In genomic region chr7:98697083-98697482, GRCh38 we compare ENCODE assay signal across 29 cellular contexts.
"Had no signal": no experiment of that assay in that cellular context is flagged by ENCODE, and none has a peak within 500 bp of the region (broad histone marks: within the 10 kb centered on the region; RNA-seq: fewer than 3 reads in every experiment).

No MANE protein-coding gene starts in this region.

- H3K9ac ChIP-seq: parathyroid adenoma had no signal

- H3K79me2 ChIP-seq: parathyroid adenoma had no signal

- FAIRE-seq: small intestine, urothelium cell line had no signal

- H3K27ac Mint-ChIP-seq: natural killer cell treated with Interleukin-12 subunit alpha and Interleukin-12 subunit beta and Interleukin-15 and Interleukin-18, amount 100 ng/mL, for 72 hours; nephron progenitor cell; progenitor cell of endocrine pancreas; stimulated activated effector memory CD8-positive, alpha-beta T cell treated with anti-CD3 and anti-CD28 coated beads, Interleukin-12 subunit alpha, Interleukin-12 subunit beta, amount 100 ng/mL, for 72 hours; stimulated activated naive B cell treated with anti-CD40 and anti-IgM and Interleukin-4, amounts not matched to agents 10 μg/mL and 1 μg/mL and 100 μg/mL, for 72 hours; stimulated activated naive CD8-positive, alpha-beta T cell treated with anti-CD3 and anti-CD28 coated beads, Interleukin-15, Interleukin-2, amounts not matched to agents 100 ng/mL and 50 ng/mL, for 24 hours had no signal

- DNase-seq: nephron progenitor cell; nucleus accumbens; posterior cingulate gyrus; psoas muscle; right cardiac atrium; right lobe of liver; small intestine; stimulated activated CD4-positive, alpha-beta T cell treated with anti-CD3 and anti-CD28 coated beads, Interleukin-15, amount 100 ng/mL, for 24 hours; stimulated activated CD4-positive, alpha-beta T cell treated with anti-CD3 and anti-CD28 coated beads, Interleukin-2, amount 100 ng/mL, for 24 hours; stimulated activated CD4-positive, alpha-beta T cell treated with anti-CD3 and anti-CD28 coated beads, Interleukin-2, amount 100 ng/mL, for 48 hours; stimulated activated CD4-positive, alpha-beta T cell treated with anti-CD3 and anti-CD28 coated beads, Interleukin-4, amount 100 ng/mL, for 24 hours; stimulated activated naive B cell treated with anti-CD40 and anti-IgM and Interleukin-4, amounts not matched to agents 10 μg/mL and 1 μg/mL and 100 μg/mL, for 72 hours; stimulated activated naive CD4-positive, alpha-beta T cell treated with Interleukin-2 at 50 U/mL for 16 hours; stomach; thyroid gland; trophoblast cell; upper lobe of left lung had no signal

- H3K4me3 Mint-ChIP-seq: natural killer cell treated with Interleukin-12 subunit alpha and Interleukin-12 subunit beta and Interleukin-15 and Interleukin-18, amount 100 ng/mL, for 72 hours; nephron progenitor cell; neural crest cell; stimulated activated effector memory CD8-positive, alpha-beta T cell treated with anti-CD3 and anti-CD28 coated beads, Interleukin-12 subunit alpha, Interleukin-12 subunit beta, amount 100 ng/mL, for 72 hours; stimulated activated naive B cell treated with anti-CD40 and anti-IgM and Interleukin-4, amounts not matched to agents 10 μg/mL and 1 μg/mL and 100 μg/mL, for 72 hours; stimulated activated naive CD8-positive, alpha-beta T cell treated with anti-CD3 and anti-CD28 coated beads, Interleukin-15, Interleukin-2, amounts not matched to agents 100 ng/mL and 50 ng/mL, for 24 hours had no signal

- H3K36me3 Mint-ChIP-seq: natural killer cell treated with Interleukin-12 subunit alpha and Interleukin-12 subunit beta and Interleukin-15 and Interleukin-18, amount 100 ng/mL, for 72 hours; stimulated activated effector memory CD8-positive, alpha-beta T cell treated with anti-CD3 and anti-CD28 coated beads, Interleukin-12 subunit alpha, Interleukin-12 subunit beta, amount 100 ng/mL, for 72 hours had no signal

- H3K9me3 ChIP-seq: right lobe of liver, thyroid gland, vagina had no signal

- H3K4me1 Mint-ChIP-seq: nephron progenitor cell; neural crest cell; stimulated activated effector memory CD8-positive, alpha-beta T cell treated with anti-CD3 and anti-CD28 coated beads, Interleukin-12 subunit alpha, Interleukin-12 subunit beta, amount 100 ng/mL, for 72 hours; stimulated activated naive B cell treated with anti-CD40 and anti-IgM and Interleukin-4, amounts not matched to agents 10 μg/mL and 1 μg/mL and 100 μg/mL, for 72 hours had no signal

- ATAC-seq: natural killer cell treated with Interleukin-12 subunit alpha and Interleukin-12 subunit beta and Interleukin-15 and Interleukin-18, amount 100 ng/mL, for 72 hours; psoas muscle; right cardiac atrium; right lobe of liver; stimulated activated effector memory CD8-positive, alpha-beta T cell treated with anti-CD3 and anti-CD28 coated beads, Interleukin-12 subunit alpha, Interleukin-12 subunit beta, amount 100 ng/mL, for 72 hours; stimulated activated naive B cell treated with anti-CD40 and anti-IgM and Interleukin-4, amounts not matched to agents 10 μg/mL and 1 μg/mL and 100 μg/mL, for 72 hours had no signal

- H3K4me1 ChIP-seq: parathyroid adenoma, psoas muscle, right lobe of liver, sigmoid colon, stomach, thyroid gland, tibial nerve, upper lobe of left lung, vagina had no signal

- H3K4me3 ChIP-seq: psoas muscle, right lobe of liver, sigmoid colon, stomach, thoracic aorta, thyroid gland, tibial nerve, upper lobe of left lung, vagina had no signal

- H2AFZ ChIP-seq: parathyroid adenoma had no signal

- H3K27ac ChIP-seq: neutrophil, parathyroid adenoma, psoas muscle, right lobe of liver, sigmoid colon, stomach, thoracic aorta, thyroid gland, tibial nerve, upper lobe of left lung, vagina had no signal

- H3K27me3 ChIP-seq: neutrophil, right lobe of liver, sigmoid colon, thyroid gland, tibial nerve, upper lobe of left lung, vagina had no signal

- H3K36me3 ChIP-seq: neutrophil, right lobe of liver, sigmoid colon, stomach, thoracic aorta, thyroid gland, tibial nerve, upper lobe of left lung, vagina had no signal

- H3K27me3 Mint-ChIP-seq: stimulated activated naive CD8-positive, alpha-beta T cell treated with anti-CD3 and anti-CD28 coated beads, Interleukin-15, Interleukin-2, amounts not matched to agents 100 ng/mL and 50 ng/mL, for 24 hours had no signal
